Comparison of ENCODE assay signal across 27 cellular contexts in genomic region chr16:5188318-5189025, GRCh38.
DNase-seq lines count a peak whose midpoint lies in the region; ATAC-seq, FAIRE-seq and TF ChIP-seq lines count a peak whose summit lies in the region.
"Had no signal": no experiment of that assay in that cellular context is flagged by ENCODE, and none has a peak within 500 bp of the region (broad histone marks: within the 10 kb centered on the region; RNA-seq: fewer than 3 reads in every experiment).

No MANE protein-coding gene starts in this region.

- intact Hi-C loops in left ventricle myocardium inferior (cut with micrococcal nuclease), result no loop called here

- no peak for TF ChIP-seq POLR2A in H1 (IDR thresholded peaks at IDR 0.05; ENCODE audit: control extremely low read depth in 1 of 2, low read depth in 2 of 2, low read length in 2 of 2)

- no peak overlapping the region for H3K14ac ChIP-seq in H1 (ENCODE audit: insufficient read length)

- no peak overlapping the region for H2BK12ac ChIP-seq in H1 (ENCODE audit: low read depth, low read length)

- H3K23ac ChIP-seq in H1 (ENCODE audit: insufficient read length) (no peak overlapping the region), mesendoderm (ENCODE audit: low read length) (no peak overlapping the region)

- peaks cover 3% of the 10 kb centered on the region for H3K36me3 Mint-ChIP-seq in T-helper 17 cell (ENCODE audit: low read depth)

- DNase-seq in cardiac muscle cell (ENCODE audit: low read depth in 1 of 2, low spot score in 1 of 2), result peak in 1 of 2 donors; percentile 23
- DNase-seq in left ventricle myocardium inferior, result no peak
- no peak for DNase-seq in H1 (ENCODE audit: low read depth in 1 of 2, low spot score in 2 of 2)
- DNase-seq in mesendoderm, result peak; percentile 44
- no peak for DNase-seq in urothelium cell line (ENCODE audit: low spot score)
- no peak for DNase-seq in T-helper 17 cell
- DNase-seq in SK-N-DZ (ENCODE audit: low spot score), result no peak
- no peak for DNase-seq in stimulated activated naive CD8-positive, alpha-beta T cell treated with anti-CD3 and anti-CD28 coated beads, Interleukin-15, amount 100 ng/mL, for 72 hours
- DNase-seq: ACHN; CD4-positive, alpha-beta T cell; COR-L47; DMS 273 treated with DMSO at 0.1 percent for 48 hours; DMS79 treated with DMSO at 0.1 percent for 48 hours; HCEC 1CT; KG1; NCI-H1092 treated with DMSO at 0.1 percent for 48 hours; NCI-H1436 treated with DMSO at 0.1 percent for 48 hours; NCI-H1930; NCI-H2227 treated with DMSO at 0.1 percent for 48 hours; NCI-H510A treated with DMSO at 0.1 percent for 48 hours; NCI-H748 treated with DMSO at 0.1 percent for 48 hours; SIG-M5 had no signal

- H3K27me3 ChIP-seq in cardiac muscle cell (no peaks in the 10 kb centered on the region), left ventricle myocardium inferior (ENCODE audit: low read depth) (peaks cover 20% of the 10 kb centered on the region), H1 (replicated peaks in 1 of 4; ENCODE audit: control insufficient read depth in 3 of 4, extremely low read depth in 1 of 4, insufficient read depth in 3 of 4, low read length in 3 of 4) (no peaks in the 10 kb centered on the region), mesendoderm (ENCODE audit: insufficient read depth, low read length, poor library complexity) (no peaks in the 10 kb centered on the region)
- H3K27me3 ChIP-seq: BLaER1 had no signal

- no peak overlapping the region for H4K91ac ChIP-seq in H1 (replicated peaks; ENCODE audit: insufficient read length, low read length)

- H3K9ac ChIP-seq in H1 (replicated peaks in 1 of 4; ENCODE audit: extremely low read depth in 1 of 4, low read depth in 3 of 4, low read length in 3 of 4) (no peak overlapping the region), mesendoderm (ENCODE audit: low read length) (no peak overlapping the region)
- H3K9ac ChIP-seq: BLaER1 had no signal

- H3K4me2 ChIP-seq in H1 (ENCODE audit: insufficient read depth in 1 of 2, low read depth in 2 of 2, low read length in 2 of 2), result no peak overlapping the region
- no peak overlapping the region for H3K4me2 ChIP-seq in mesendoderm (ENCODE audit: low read length)
- H3K4me2 ChIP-seq: BLaER1 had no signal

- H3K56ac ChIP-seq in H1 (replicated peaks; ENCODE audit: insufficient read length, low read depth, low read length), result no peak overlapping the region
- no peak overlapping the region for H3K56ac ChIP-seq in mesendoderm (ENCODE audit: low read length)

- H3K4me3 ChIP-seq in cardiac muscle cell (no peak overlapping the region), left ventricle myocardium inferior (no peak overlapping the region), H1 (ENCODE audit: extremely low read depth in 1 of 4, insufficient read depth in 2 of 4, low read depth in 3 of 4, low read length in 4 of 4) (no peak overlapping the region), mesendoderm (ENCODE audit: low read length) (no peak overlapping the region)
- H3K4me3 ChIP-seq: BLaER1, GM12878 had no signal

- CTCF ChIA-PET in H1 (lab: Charles Lee; ENCODE audit: partially characterized antibody), result interaction anchor here (0.8 to 1.3 kb wide), 3 partner anchors 20 to 229 kb away, joined by 3 to 4 read pairs (median 3); no protein-coding TSS in a partner anchor

- H3K79me1 ChIP-seq in H1 (ENCODE audit: low read depth, low read length), result no peaks in the 10 kb centered on the region
- no peaks in the 10 kb centered on the region for H3K79me1 ChIP-seq in mesendoderm (ENCODE audit: low read length)

- H3K18ac ChIP-seq in H1 (ENCODE audit: extremely low read depth, low read length) (no peak overlapping the region; the same call in 1 of the 2 replicates), mesendoderm (ENCODE audit: low read length) (no peak overlapping the region)

- no peak for TF ChIP-seq EP300 in H1 (IDR thresholded peaks at IDR 0.05; ENCODE audit: borderline replicate concordance in 1 of 2, low read depth in 2 of 2, low read length in 2 of 2)

- peaks cover 21% of the 10 kb centered on the region for H3K27me3 Mint-ChIP-seq in T-helper 17 cell
- peaks cover under 1% of the 10 kb centered on the region for H3K27me3 Mint-ChIP-seq in stimulated activated naive CD8-positive, alpha-beta T cell treated with anti-CD3 and anti-CD28 coated beads, Interleukin-15, amount 100 ng/mL, for 72 hours

- no peaks in the 10 kb centered on the region for H3K23me2 ChIP-seq in H1 (ENCODE audit: low read depth, low read length)

- no peak overlapping the region for H4K5ac ChIP-seq in H1 (ENCODE audit: insufficient read length, low read depth, low read length)
- H4K5ac ChIP-seq in mesendoderm (ENCODE audit: low read length), result no peak overlapping the region

- H3K27ac ChIP-seq in cardiac muscle cell, result peak overlapping the region; percentile 65
- no peak overlapping the region for H3K27ac ChIP-seq in left ventricle myocardium inferior (replicated peaks)
- no peak overlapping the region; the same call in 1 of the 2 replicates for H3K27ac ChIP-seq in H1 (ENCODE audit: low read depth, low read length)
- H3K27ac ChIP-seq in mesendoderm (ENCODE audit: low read depth, low read length), result no peak overlapping the region
- H3K27ac ChIP-seq: 22Rv1, BLaER1 had no signal

- no peak overlapping the region for H3K4me3 Mint-ChIP-seq in T-helper 17 cell
- no peak overlapping the region for H3K4me3 Mint-ChIP-seq in stimulated activated naive CD8-positive, alpha-beta T cell treated with anti-CD3 and anti-CD28 coated beads, Interleukin-15, amount 100 ng/mL, for 72 hours
- H3K4me3 Mint-ChIP-seq: CD4-positive, alpha-beta T cell had no signal

- FAIRE-seq in H1 (lab: Jason Lieb, UNC) (peak; percentile 32), urothelium cell line (lab: Jason Lieb, UNC) (peak; percentile 37)
- FAIRE-seq: GM12878 had no signal

- 0 out of 2 replicates have a peak overlapping the region, but pooled peaks have one; percentile 69 for H2AFZ ChIP-seq in H1 (ENCODE audit: low read length)

- H3K36me3 ChIP-seq in cardiac muscle cell, result no peaks in the 10 kb centered on the region
- no peaks in the 10 kb centered on the region for H3K36me3 ChIP-seq in left ventricle myocardium inferior
- no peaks in the 10 kb centered on the region for H3K36me3 ChIP-seq in H1 (ENCODE audit: control insufficient read depth in 2 of 4, insufficient read depth in 4 of 4, low read length in 3 of 4)
- H3K36me3 ChIP-seq in mesendoderm (ENCODE audit: control insufficient read depth, insufficient read depth, low read length), result no peaks in the 10 kb centered on the region
- H3K36me3 ChIP-seq: BLaER1 had no signal

- H4K20me1 ChIP-seq in H1 (replicated peaks in 1 of 2; ENCODE audit: control insufficient read depth in 1 of 2, insufficient read depth in 2 of 2, low read length in 2 of 2), result no peaks in the 10 kb centered on the region
- H4K20me1 ChIP-seq: BLaER1 had no signal

- no peak overlapping the region for H2BK120ac ChIP-seq in H1 (replicated peaks; ENCODE audit: low read depth, low read length)
- no peak overlapping the region for H2BK120ac ChIP-seq in mesendoderm (ENCODE audit: low read depth, low read length)

- H2BK5ac ChIP-seq in H1 (ENCODE audit: low read depth, low read length), result peak overlapping the region; percentile 25; the same call in 1 of the 2 replicates
- H2BK5ac ChIP-seq in mesendoderm (ENCODE audit: low read length), result no peak overlapping the region

- H3K4me1 ChIP-seq in cardiac muscle cell (ENCODE audit: low read depth) (no peaks in the 10 kb centered on the region), left ventricle myocardium inferior (no peaks in the 10 kb centered on the region), H1 (replicated peaks in 1 of 4; ENCODE audit: control insufficient read depth in 3 of 4, insufficient read depth in 4 of 4, low read length in 3 of 4) (peaks cover 5 to 10% (median 7%) of the 10 kb centered on the region in 4 experiments; a peak in 5 of 7 replicates), mesendoderm (ENCODE audit: control insufficient read depth, low read depth, low read length) (peaks cover 5% of the 10 kb centered on the region)
- H3K4me1 ChIP-seq: BLaER1 had no signal

- H3K4me1 Mint-ChIP-seq in T-helper 17 cell, result no peaks in the 10 kb centered on the region
- no peaks in the 10 kb centered on the region for H3K4me1 Mint-ChIP-seq in stimulated activated naive CD8-positive, alpha-beta T cell treated with anti-CD3 and anti-CD28 coated beads, Interleukin-15, amount 100 ng/mL, for 72 hours

- H3K79me2 ChIP-seq in H1 (ENCODE audit: control insufficient read depth in 1 of 2, insufficient read depth in 2 of 2, low read length in 2 of 2) (no peaks in the 10 kb centered on the region), mesendoderm (ENCODE audit: control insufficient read depth, insufficient read depth, low read length) (no peaks in the 10 kb centered on the region)

- H2BK20ac ChIP-seq in H1 (ENCODE audit: low read length), result peak overlapping the region; percentile 72; the same call in 1 of the 2 replicates

- no peak overlapping the region for H2AK5ac ChIP-seq in H1 (ENCODE audit: low read depth, low read length)
- no peak overlapping the region for H2AK5ac ChIP-seq in mesendoderm (ENCODE audit: low read length)

- H3K4ac ChIP-seq in H1 (replicated peaks; ENCODE audit: insufficient read length, low read depth, low read length) (no peak overlapping the region), mesendoderm (ENCODE audit: low read depth, low read length) (no peak overlapping the region)

- H3K27ac Mint-ChIP-seq in T-helper 17 cell, result no peak overlapping the region
- no peak overlapping the region for H3K27ac Mint-ChIP-seq in stimulated activated naive CD8-positive, alpha-beta T cell treated with anti-CD3 and anti-CD28 coated beads, Interleukin-15, amount 100 ng/mL, for 72 hours
- H3K27ac Mint-ChIP-seq: CD4-positive, alpha-beta T cell had no signal

- H4K8ac ChIP-seq in H1 (ENCODE audit: extremely low read depth, insufficient read depth, low read length) (no peak overlapping the region), mesendoderm (ENCODE audit: low read depth, low read length) (no peak overlapping the region)

- no peaks in the 10 kb centered on the region for H3K9me3 ChIP-seq in cardiac muscle cell (ENCODE audit: low read depth)
- H3K9me3 ChIP-seq in left ventricle myocardium inferior (replicated peaks), result no peaks in the 10 kb centered on the region
- H3K9me3 ChIP-seq in H1 (ENCODE audit: insufficient read depth in 2 of 2, low read depth in 1 of 2, low read length in 1 of 2), result peaks cover 0 to 8% of the 10 kb centered on the region in 2 experiments; a peak in 1 of 4 replicates
- no peaks in the 10 kb centered on the region for H3K9me3 ChIP-seq in T-helper 17 cell (ENCODE audit: control insufficient read depth, low read length, poor library complexity, severe bottlenecking)

- no peak for TF ChIP-seq RAD21 in H1 (IDR thresholded peaks at IDR 0.05 in 1 of 2, conservative IDR thresholded peaks at IDR 0.05 in 1 of 2; ENCODE audit: low read depth in 2 of 2, low read length in 2 of 2)

- no peak for ATAC-seq in T-helper 17 cell
- no peak for ATAC-seq in stimulated activated naive CD8-positive, alpha-beta T cell treated with anti-CD3 and anti-CD28 coated beads, Interleukin-15, amount 100 ng/mL, for 72 hours
- ATAC-seq: GM12878, Panc1, SK-N-SH treated with all-trans-retinoic acid at 6 μM for 48 hours had no signal

- H2BK15ac ChIP-seq in H1 (ENCODE audit: low read length), result no peak overlapping the region
- H2BK15ac ChIP-seq in mesendoderm (replicated peaks; ENCODE audit: low read depth), result no peak overlapping the region

- TF ChIP-seq CTCF in cardiac muscle cell (IDR thresholded peaks at IDR 0.05; ENCODE audit: low read depth, low read length), result no peak
- no peak for TF ChIP-seq CTCF in left ventricle myocardium inferior (IDR thresholded peaks at IDR 0.05; ENCODE audit: borderline replicate concordance)
- TF ChIP-seq CTCF in H1 (IDR thresholded peaks at IDR 0.05; ENCODE audit: control extremely low read depth in 1 of 3, insufficient read depth in 1 of 3, low read depth in 1 of 3, low read length in 3 of 3), result no peak

- POLR2A ChIA-PET in H1 (lab: Charles Lee; ENCODE audit: partially characterized antibody), result no interaction called here

- H3K9me3 Mint-ChIP-seq in stimulated activated naive CD8-positive, alpha-beta T cell treated with anti-CD3 and anti-CD28 coated beads, Interleukin-15, amount 100 ng/mL, for 72 hours, result no peaks in the 10 kb centered on the region
- H3K9me3 Mint-ChIP-seq: CD4-positive, alpha-beta T cell had no signal

- 77% methylated on average over 10 of the region's 10 CpGs; no CpG with 5 or more reads in 1 of the 2 experiments for WGBS in H1 (ENCODE audit: extremely low coverage in 1 of 2, insufficient coverage in 1 of 2, insufficient read length in 1 of 2, insufficient replicate concordance in 2 of 2, low coverage in 1 of 2, low lambda C conversion rate in 2 of 2, missing lambda C conversion rate in 1 of 2), 2 experiments
- WGBS in mesendoderm (ENCODE audit: extremely low coverage, insufficient coverage, low lambda C conversion rate), result no CpG with 5 or more reads among the region's 10 CpGs
